Comparison of ENCODE assay signal across 15 cellular contexts in the genomic region with DNA sequence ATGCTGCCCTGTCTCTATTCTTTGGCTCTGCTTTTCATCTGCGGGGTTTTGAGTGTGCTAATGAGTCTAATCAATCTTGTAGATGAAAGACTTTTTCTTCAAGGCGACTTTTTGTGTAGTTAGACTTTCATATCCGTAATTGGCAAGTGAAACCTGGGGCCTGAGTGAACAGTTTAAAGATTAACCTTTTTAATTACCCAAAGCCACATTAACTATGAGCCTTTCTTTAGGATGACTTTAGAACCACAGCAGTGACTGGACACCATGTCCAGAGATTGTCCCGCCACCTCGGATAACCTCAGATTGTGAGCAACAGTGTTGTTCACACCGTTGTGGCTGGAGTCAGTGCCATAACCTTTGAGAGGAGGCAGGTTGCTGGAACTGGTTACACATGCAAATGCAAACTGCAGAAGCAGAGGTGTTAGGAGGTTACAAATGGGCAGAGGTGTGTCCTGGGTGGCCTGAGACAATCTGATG. TPM values are rescaled to one million over a fixed set of nuclear protein-coding genes. Genes with fewer than 3 reads are reported as not detected.
"Had no signal": no experiment of that assay in that cellular context is flagged by ENCODE, and none has a peak within 500 bp of the region (broad histone marks: within the 10 kb centered on the region; RNA-seq: fewer than 3 reads in every experiment).

No MANE protein-coding gene starts in this region.

- H3K27ac ChIP-seq: ascending aorta, cardiac muscle cell, prostate gland, right lobe of liver, WERI-Rb-1 had no signal

- H3K4me1 Mint-ChIP-seq: activated CD4-positive, alpha-beta memory T cell treated with anti-CD3 and anti-CD28 coated beads, Interleukin-2, amount 10 ng/mL, durations not matched to agents 7 days and 5 days; memory B cell had no signal

- H3K4me3 Mint-ChIP-seq: activated CD4-positive, alpha-beta memory T cell treated with anti-CD3 and anti-CD28 coated beads, Interleukin-2, amount 10 ng/mL, durations not matched to agents 7 days and 5 days; activated naive CD8-positive, alpha-beta T cell treated with anti-CD3 and anti-CD28 coated beads, Interleukin-2, amount 50 U/mL, for 24 hours; memory B cell; natural killer cell treated with Interleukin-12 subunit alpha and Interleukin-12 subunit beta and Interleukin-15 and Interleukin-18, amount 100 ng/mL, for 72 hours; stimulated activated naive CD8-positive, alpha-beta T cell treated with anti-CD3 and anti-CD28 coated beads, Interleukin-15, Interleukin-2, amounts not matched to agents 100 ng/mL and 50 ng/mL, for 24 hours; T-helper 17 cell had no signal

- DNase-seq: activated CD4-positive, alpha-beta memory T cell treated with anti-CD3 and anti-CD28 coated beads, Interleukin-2, amount 10 ng/mL, durations not matched to agents 7 days and 5 days; activated naive CD8-positive, alpha-beta T cell treated with anti-CD3 and anti-CD28 coated beads, Interleukin-2, amount 50 U/mL, for 24 hours; activated T-cell treated with anti-CD3 and anti-CD28 coated beads, Interleukin-2, amount 50 U/mL, for 48 hours; left ventricle myocardium superior; nucleus accumbens; right lobe of liver; T-helper 17 cell; WERI-Rb-1 had no signal

- H3K4me3 ChIP-seq: ascending aorta, cardiac muscle cell, prostate gland, right lobe of liver had no signal

- H3K27me3 Mint-ChIP-seq: activated naive CD8-positive, alpha-beta T cell treated with anti-CD3 and anti-CD28 coated beads, Interleukin-2, amount 50 U/mL, for 24 hours; stimulated activated naive CD8-positive, alpha-beta T cell treated with anti-CD3 and anti-CD28 coated beads, Interleukin-15, Interleukin-2, amounts not matched to agents 100 ng/mL and 50 ng/mL, for 24 hours had no signal

- H3K27me3 ChIP-seq: ascending aorta, right lobe of liver had no signal

- H3K27ac Mint-ChIP-seq: activated CD4-positive, alpha-beta memory T cell treated with anti-CD3 and anti-CD28 coated beads, Interleukin-2, amount 10 ng/mL, durations not matched to agents 7 days and 5 days; activated naive CD8-positive, alpha-beta T cell treated with anti-CD3 and anti-CD28 coated beads, Interleukin-2, amount 50 U/mL, for 24 hours; memory B cell; natural killer cell treated with Interleukin-12 subunit alpha and Interleukin-12 subunit beta and Interleukin-15 and Interleukin-18, amount 100 ng/mL, for 72 hours; stimulated activated naive CD8-positive, alpha-beta T cell treated with anti-CD3 and anti-CD28 coated beads, Interleukin-15, Interleukin-2, amounts not matched to agents 100 ng/mL and 50 ng/mL, for 24 hours; T-helper 17 cell had no signal

- H3K36me3 ChIP-seq: ascending aorta, cardiac muscle cell, prostate gland, right lobe of liver, WERI-Rb-1 had no signal

- H3K9me3 Mint-ChIP-seq: activated CD4-positive, alpha-beta memory T cell treated with anti-CD3 and anti-CD28 coated beads, Interleukin-2, amount 10 ng/mL, durations not matched to agents 7 days and 5 days; natural killer cell treated with Interleukin-12 subunit alpha and Interleukin-12 subunit beta and Interleukin-15 and Interleukin-18, amount 100 ng/mL, for 72 hours; stimulated activated naive CD8-positive, alpha-beta T cell treated with anti-CD3 and anti-CD28 coated beads, Interleukin-15, Interleukin-2, amounts not matched to agents 100 ng/mL and 50 ng/mL, for 24 hours had no signal

- H3K36me3 Mint-ChIP-seq: memory B cell; natural killer cell treated with Interleukin-12 subunit alpha and Interleukin-12 subunit beta and Interleukin-15 and Interleukin-18, amount 100 ng/mL, for 72 hours had no signal

- H3K4me1 ChIP-seq: ascending aorta, prostate gland, right lobe of liver had no signal

- H3K9me3 ChIP-seq: ascending aorta, prostate gland, right lobe of liver had no signal

- ATAC-seq: activated naive CD8-positive, alpha-beta T cell treated with anti-CD3 and anti-CD28 coated beads, Interleukin-2, amount 50 U/mL, for 24 hours; esophagus mucosa; left ventricle myocardium superior; natural killer cell treated with Interleukin-12 subunit alpha and Interleukin-12 subunit beta and Interleukin-15 and Interleukin-18, amount 100 ng/mL, for 72 hours; right lobe of liver; T-helper 17 cell had no signal

RNA-seq across cellular contexts. Expression of gene SIAH3, which starts 58.7 kb away (rescaled TPM):
- total RNA-seq: ascending aorta; left ventricle myocardium superior; natural killer cell treated with Interleukin-12 subunit alpha and Interleukin-12 subunit beta and Interleukin-15 and Interleukin-18, amount 100 ng/mL, for 72 hours; right lobe of liver had no signal
